22 cellular contexts compared by ENCODE assay signal in the genomic region with DNA sequence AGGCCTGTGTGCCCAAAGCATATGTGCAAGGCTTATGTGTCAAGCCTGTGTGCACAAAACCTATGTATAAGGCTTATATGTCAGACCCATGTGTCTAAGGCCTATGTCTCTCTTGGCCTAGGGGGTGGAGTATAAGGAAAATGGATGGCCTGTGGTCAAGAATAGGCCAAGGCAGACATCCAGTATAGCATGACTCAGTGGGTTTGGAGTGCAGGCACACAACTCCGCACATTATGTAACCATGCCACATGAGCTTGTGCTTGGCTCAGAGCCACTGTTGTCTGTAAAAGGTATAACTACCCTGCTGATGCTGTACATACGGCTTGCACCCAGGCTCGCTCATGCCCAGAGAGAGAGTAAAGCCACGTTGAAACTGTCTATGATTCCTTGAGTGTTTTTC.
DNase-seq lines count a peak whose midpoint lies in the region; ATAC-seq, FAIRE-seq and TF ChIP-seq lines count a peak whose summit lies in the region.
"Had no signal": no experiment of that assay in that cellular context is flagged by ENCODE, and none has a peak within 500 bp of the region (broad histone marks: within the 10 kb centered on the region; RNA-seq: fewer than 3 reads in every experiment).

No MANE protein-coding gene starts in this region.

- WGBS in smooth muscle cell (ENCODE audit: low lambda C conversion rate) = 84% methylated on average over 4 of the region's 4 CpGs
- 74 to 76% methylated on average over 4 of the region's 4 CpGs for WGBS in esophagus squamous epithelium, 2 donors

- no peak for TF ChIP-seq POLR2A in H54 (IDR thresholded peaks at IDR 0.05; ENCODE audit: low read depth, low read length)
- TF ChIP-seq POLR2A in esophagus squamous epithelium (IDR thresholded peaks at IDR 0.05) = no peak

- intact Hi-C loops in esophagus squamous epithelium (cut with DNase I) = no loop called here
- intact Hi-C loops in head of caudate nucleus (cut with DNase I) = no loop called here

- H3K4me1 ChIP-seq in smooth muscle cell (ENCODE audit: low read depth) (no peaks in the 10 kb centered on the region), esophagus squamous epithelium (no peaks in the 10 kb centered on the region)
- H3K4me1 ChIP-seq: left ventricle myocardium inferior, sigmoid colon, thyroid gland had no signal

- H3K4me2 ChIP-seq in smooth muscle cell = no peak overlapping the region

- H3F3A ChIP-seq in smooth muscle cell (ENCODE audit: low read depth) = no peaks in the 10 kb centered on the region

- H2AFZ ChIP-seq in smooth muscle cell (ENCODE audit: low read depth) = no peak overlapping the region

- no peaks in the 10 kb centered on the region for H3K27me3 Mint-ChIP-seq in T-helper 17 cell

- H3K4me1 Mint-ChIP-seq in T-helper 17 cell = no peaks in the 10 kb centered on the region

- ATAC-seq in T-helper 17 cell (no peak), HG03442 (IDR thresholded peaks at IDR 0.05; ENCODE audit: unreplicated experiment) (no peak)

- DNase-seq in H54 (ENCODE audit: insufficient read length, low spot score) (no peak), RCC 7860 (ENCODE audit: low spot score) (peak; percentile 27), cardiac fibroblast (ENCODE audit: low read depth in 2 of 2) (peak; percentile 57 to 74), smooth muscle cell (lab: John Stamatoyannopoulos, UW; ENCODE audit: unreplicated experiment) (no peak), esophagus squamous epithelium (lab: John Stamatoyannopoulos, UW) (no peak), head of caudate nucleus (no peak), T-helper 17 cell (no peak)
- DNase-seq: activated CD4-positive, CD25-positive, alpha-beta regulatory T cell treated with anti-CD3 and anti-CD28 coated beads, Interleukin-2, amount 50 U/mL, for 72 hours; activated effector memory CD4-positive, alpha-beta T cell treated with Interleukin-2 at 50 U/mL for 16 hours; aorta; dermis blood vessel endothelial cell; left ventricle myocardium inferior; NCI-H146; NCI-H2227 treated with DMSO at 0.1 percent for 48 hours; SHP77; sigmoid colon; stimulated activated CD4-positive, alpha-beta T cell treated with anti-CD3 and anti-CD28 coated beads, Interleukin-4, amount 100 ng/mL, for 4 hours; T-helper 2 cell; thyroid gland had no signal

- H3K9ac ChIP-seq in smooth muscle cell (ENCODE audit: low read depth) = no peak overlapping the region

- H3K36me3 ChIP-seq in smooth muscle cell (ENCODE audit: low read depth) (no peaks in the 10 kb centered on the region), esophagus squamous epithelium (no peaks in the 10 kb centered on the region)
- H3K36me3 ChIP-seq: left ventricle myocardium inferior, sigmoid colon, thyroid gland had no signal

- H3K4me3 Mint-ChIP-seq in T-helper 17 cell = no peak overlapping the region

- H3K9me3 ChIP-seq in smooth muscle cell (replicated peaks; ENCODE audit: low read depth) (no peaks in the 10 kb centered on the region), esophagus squamous epithelium (no peaks in the 10 kb centered on the region), T-helper 17 cell (ENCODE audit: control insufficient read depth, low read length, poor library complexity, severe bottlenecking) (peaks cover 3% of the 10 kb centered on the region)
- H3K9me3 ChIP-seq: sigmoid colon, thyroid gland had no signal

- H3K4me3 ChIP-seq in cardiac fibroblast (replicated peaks in 1 of 2; ENCODE audit: low read depth in 2 of 2, low read length in 2 of 2) (no peak overlapping the region), smooth muscle cell (no peak overlapping the region), esophagus squamous epithelium (no peak overlapping the region)
- H3K4me3 ChIP-seq: left ventricle myocardium inferior, sigmoid colon, thyroid gland had no signal

- no peak for TF ChIP-seq CTCF in cardiac fibroblast (IDR thresholded peaks at IDR 0.05; ENCODE audit: low read depth, low read length)
- no peak for TF ChIP-seq CTCF in smooth muscle cell (IDR thresholded peaks at IDR 0.05; ENCODE audit: borderline replicate concordance, insufficient read depth, poor library complexity, severe bottlenecking)
- TF ChIP-seq CTCF in esophagus squamous epithelium (IDR thresholded peaks at IDR 0.05) = no peak

- no peaks in the 10 kb centered on the region for H3K79me2 ChIP-seq in smooth muscle cell (ENCODE audit: low read depth)

- no peaks in the 10 kb centered on the region for H3K36me3 Mint-ChIP-seq in T-helper 17 cell (ENCODE audit: low read depth)

- H4K20me1 ChIP-seq in smooth muscle cell (ENCODE audit: low read depth) = no peaks in the 10 kb centered on the region

- H3K27ac Mint-ChIP-seq in T-helper 17 cell = no peak overlapping the region

- H3K27me3 ChIP-seq in smooth muscle cell (ENCODE audit: low read depth) = no peaks in the 10 kb centered on the region
- H3K27me3 ChIP-seq in esophagus squamous epithelium = no peaks in the 10 kb centered on the region
- H3K27me3 ChIP-seq: sigmoid colon, thyroid gland had no signal

- peak overlapping the region; percentile 39 for H3K27ac ChIP-seq in smooth muscle cell (ENCODE audit: low read depth)
- H3K27ac ChIP-seq in esophagus squamous epithelium = no peak overlapping the region
- H3K27ac ChIP-seq: left ventricle myocardium inferior, sigmoid colon, thyroid gland had no signal

- FAIRE-seq in H54 (lab: Jason Lieb, UNC) (peak; percentile 70), RCC 7860 (lab: Jason Lieb, UNC) (no peak)
- FAIRE-seq: GM18507, GM19239 had no signal

Comparison
In these comparisons a context has a peak if more than half of its experiments do, and no peak if none do; other contexts are left out.
1. DNase-seq: peak in RCC 7860 (single experiment) and cardiac fibroblast (2 of 2); none in H54 (single experiment), smooth muscle cell (single experiment), esophagus squamous epithelium (single experiment), head of caudate nucleus (0 of 42) and T-helper 17 cell (0 of 3).